ENCODE assay signal across 2 cellular contexts in the genomic region with DNA sequence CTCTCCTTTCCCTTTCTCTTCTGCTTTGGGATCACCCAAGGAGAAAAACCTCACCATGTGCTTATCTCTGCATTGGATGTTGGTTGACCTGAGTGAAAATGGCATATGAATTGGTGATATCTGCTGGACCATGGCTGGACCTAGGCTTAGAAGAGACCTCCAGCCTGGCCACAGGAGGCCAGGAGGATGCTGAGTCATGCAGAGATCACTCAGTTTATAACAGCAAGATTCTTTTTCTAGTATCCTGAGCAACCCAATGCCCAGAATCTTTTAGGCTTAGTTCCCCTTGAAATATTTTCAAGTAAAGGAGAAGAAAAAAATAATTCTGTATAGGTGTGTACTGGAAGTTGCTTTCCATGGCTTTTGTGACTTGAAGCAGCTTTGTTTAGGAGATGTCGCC.
TF ChIP-seq lines count a peak whose summit lies in the region.

No MANE protein-coding gene starts in this region.

TF ChIP-seq in SK-N-SH, 30 proteins besides CTCF, POLR2A, EP300 and RAD21 (continued from another document):
- TF ChIP-seq, protein P1, sequence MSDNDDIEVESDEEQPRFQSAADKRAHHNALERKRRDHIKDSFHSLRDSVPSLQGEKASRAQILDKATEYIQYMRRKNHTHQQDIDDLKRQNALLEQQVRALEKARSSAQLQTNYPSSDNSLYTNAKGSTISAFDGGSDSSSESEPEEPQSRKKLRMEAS (IDR thresholded peaks at IDR 0.05; ENCODE audit: low read depth): no peak
- TF ChIP-seq, protein P2, sequence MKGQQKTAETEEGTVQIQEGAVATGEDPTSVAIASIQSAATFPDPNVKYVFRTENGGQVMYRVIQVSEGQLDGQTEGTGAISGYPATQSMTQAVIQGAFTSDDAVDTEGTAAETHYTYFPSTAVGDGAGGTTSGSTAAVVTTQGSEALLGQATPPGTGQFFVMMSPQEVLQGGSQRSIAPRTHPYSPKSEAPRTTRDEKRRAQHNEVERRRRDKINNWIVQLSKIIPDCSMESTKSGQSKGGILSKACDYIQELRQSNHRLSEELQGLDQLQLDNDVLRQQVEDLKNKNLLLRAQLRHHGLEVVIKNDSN (IDR thresholded peaks at IDR 0.05; ENCODE audit: borderline replicate concordance, low read depth): no peak
- TF ChIP-seq ELF1 (IDR thresholded peaks at IDR 0.05): no peak
- TF ChIP-seq FOXM1 (IDR thresholded peaks at IDR 0.05; ENCODE audit: low read depth): no peak
- TF ChIP-seq NFIC (IDR thresholded peaks at IDR 0.05; ENCODE audit: borderline replicate concordance): no peak
- TF ChIP-seq FOSL2 (IDR thresholded peaks at IDR 0.05; ENCODE audit: borderline replicate concordance, low read depth): no peak
- TF ChIP-seq, protein P3, sequence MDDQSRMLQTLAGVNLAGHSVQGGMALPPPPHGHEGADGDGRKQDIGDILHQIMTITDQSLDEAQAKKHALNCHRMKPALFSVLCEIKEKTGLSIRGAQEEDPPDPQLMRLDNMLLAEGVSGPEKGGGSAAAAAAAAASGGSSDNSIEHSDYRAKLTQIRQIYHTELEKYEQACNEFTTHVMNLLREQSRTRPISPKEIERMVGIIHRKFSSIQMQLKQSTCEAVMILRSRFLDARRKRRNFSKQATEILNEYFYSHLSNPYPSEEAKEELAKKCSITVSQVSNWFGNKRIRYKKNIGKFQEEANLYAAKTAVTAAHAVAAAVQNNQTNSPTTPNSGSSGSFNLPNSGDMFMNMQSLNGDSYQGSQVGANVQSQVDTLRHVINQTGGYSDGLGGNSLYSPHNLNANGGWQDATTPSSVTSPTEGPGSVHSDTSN (IDR thresholded peaks at IDR 0.05): no peak
- no peak for TF ChIP-seq EZH2phosphoT487 (IDR thresholded peaks at IDR 0.05; ENCODE audit: borderline replicate concordance, low read depth)
- no peak for TF ChIP-seq MEF2A (IDR thresholded peaks at IDR 0.05; ENCODE audit: borderline replicate concordance, low read depth)
- no peak for TF ChIP-seq NRF1 (IDR thresholded peaks at IDR 0.05; ENCODE audit: low read depth, low read length)
- no peak for TF ChIP-seq TCF12 (IDR thresholded peaks at IDR 0.05)
- no peak for TF ChIP-seq RFX5 (IDR thresholded peaks at IDR 0.05; ENCODE audit: low read length)
- TF ChIP-seq CHD2 (IDR thresholded peaks at IDR 0.05; ENCODE audit: low read length, partially characterized antibody): no peak
- no peak for TF ChIP-seq MXI1 (IDR thresholded peaks at IDR 0.05; ENCODE audit: low read depth, low read length)
- TF ChIP-seq, protein P4, sequence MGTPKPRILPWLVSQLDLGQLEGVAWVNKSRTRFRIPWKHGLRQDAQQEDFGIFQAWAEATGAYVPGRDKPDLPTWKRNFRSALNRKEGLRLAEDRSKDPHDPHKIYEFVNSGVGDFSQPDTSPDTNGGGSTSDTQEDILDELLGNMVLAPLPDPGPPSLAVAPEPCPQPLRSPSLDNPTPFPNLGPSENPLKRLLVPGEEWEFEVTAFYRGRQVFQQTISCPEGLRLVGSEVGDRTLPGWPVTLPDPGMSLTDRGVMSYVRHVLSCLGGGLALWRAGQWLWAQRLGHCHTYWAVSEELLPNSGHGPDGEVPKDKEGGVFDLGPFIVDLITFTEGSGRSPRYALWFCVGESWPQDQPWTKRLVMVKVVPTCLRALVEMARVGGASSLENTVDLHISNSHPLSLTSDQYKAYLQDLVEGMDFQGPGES (IDR thresholded peaks at IDR 0.05; ENCODE audit: low read depth, low read length): no peak

TF ChIP-seq in SK-N-SH treated with all-trans-retinoic acid at 6 μM for 48 hours, 23 proteins besides CTCF, POLR2A, EP300 and RAD21 (continued from another document):
- no peak for TF ChIP-seq TSHZ2 (CRISPR knock-in tag; IDR thresholded peaks at IDR 0.05)
- no peak for TF ChIP-seq ARNTL (CRISPR knock-in tag; IDR thresholded peaks at IDR 0.05; ENCODE audit: borderline replicate concordance, low read depth)
- no peak for TF ChIP-seq ZFP30 (CRISPR knock-in tag; IDR thresholded peaks at IDR 0.05)
- TF ChIP-seq, protein P5, sequence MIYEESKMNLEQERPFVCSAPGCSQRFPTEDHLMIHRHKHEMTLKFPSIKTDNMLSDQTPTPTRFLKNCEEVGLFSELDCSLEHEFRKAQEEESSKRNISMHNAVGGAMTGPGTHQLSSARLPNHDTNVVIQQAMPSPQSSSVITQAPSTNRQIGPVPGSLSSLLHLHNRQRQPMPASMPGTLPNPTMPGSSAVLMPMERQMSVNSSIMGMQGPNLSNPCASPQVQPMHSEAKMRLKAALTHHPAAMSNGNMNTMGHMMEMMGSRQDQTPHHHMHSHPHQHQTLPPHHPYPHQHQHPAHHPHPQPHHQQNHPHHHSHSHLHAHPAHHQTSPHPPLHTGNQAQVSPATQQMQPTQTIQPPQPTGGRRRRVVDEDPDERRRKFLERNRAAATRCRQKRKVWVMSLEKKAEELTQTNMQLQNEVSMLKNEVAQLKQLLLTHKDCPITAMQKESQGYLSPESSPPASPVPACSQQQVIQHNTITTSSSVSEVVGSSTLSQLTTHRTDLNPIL (CRISPR knock-in tag; IDR thresholded peaks at IDR 0.05; ENCODE audit: low read depth): no peak
